In genomic region chr7:80273327-80273726, GRCh38 we compare ENCODE assay signal across 24 cellular contexts.
DNase-seq lines count a peak whose midpoint lies in the region; ATAC-seq, FAIRE-seq and TF ChIP-seq lines count a peak whose summit lies in the region.
"Had no signal": no experiment of that assay in that cellular context is flagged by ENCODE, and none has a peak within 500 bp of the region (broad histone marks: within the 10 kb centered on the region; RNA-seq: fewer than 3 reads in every experiment).

No MANE protein-coding gene starts in this region.

- H3K27ac ChIP-seq in mammary epithelial cell (ENCODE audit: insufficient read depth, low read depth, low read length) (no peak overlapping the region), keratinocyte (ENCODE audit: control insufficient read depth, insufficient read depth, low read length) (peak overlapping the region; percentile 49), thyroid gland (no peak overlapping the region)
- H3K27ac ChIP-seq in CD4-positive, alpha-beta T cell (ENCODE audit: low read depth, low read length), result no peak overlapping the region
- H3K27ac ChIP-seq: ascending aorta, parathyroid adenoma, upper lobe of right lung, WERI-Rb-1 had no signal

- ATAC-seq in HG03097 (IDR thresholded peaks at IDR 0.05; ENCODE audit: low FRiP score, unreplicated experiment) (no peak), mucosa of descending colon (no peak)
- ATAC-seq in CD4-positive, alpha-beta T cell (ENCODE audit: poor library complexity), result no peak
- ATAC-seq: T-helper 17 cell, upper lobe of right lung had no signal

- peaks cover 45% of the 10 kb centered on the region for H3K4me1 Mint-ChIP-seq in Calu3 (ENCODE audit: low read depth, unreplicated experiment)
- peaks cover 59% of the 10 kb centered on the region for H3K4me1 Mint-ChIP-seq in HFFc6 (ENCODE audit: low read depth)
- no peaks in the 10 kb centered on the region for H3K4me1 Mint-ChIP-seq in CD4-positive, alpha-beta T cell (ENCODE audit: low read depth)
- H3K4me1 Mint-ChIP-seq: IgD-negative memory B cell, naive B cell, T-helper 17 cell had no signal

- DNase-seq in Calu3 (no peak), HFFc6 (peak; percentile 46), mammary epithelial cell (peak; percentile 61), keratinocyte (ENCODE audit: low read depth, low spot score) (no peak), thyroid gland (no peak), mucosa of descending colon (no peak)
- DNase-seq in CD4-positive, alpha-beta T cell, result no peak
- DNase-seq: activated CD4-positive, alpha-beta memory T cell treated with anti-CD3 and anti-CD28 coated beads for 36 hours; activated naive CD4-positive, alpha-beta T cell; AML-193; head of caudate nucleus; naive B cell; NCI-H187; SHP77 treated with DMSO at 0.1 percent for 48 hours; stimulated activated CD4-positive, alpha-beta T cell treated with anti-CD3 and anti-CD28 coated beads, Interleukin-4, amount 100 ng/mL, for 1 hour; T-helper 17 cell; upper lobe of right lung; WERI-Rb-1 had no signal

- no peaks in the 10 kb centered on the region for H3K9me1 ChIP-seq in keratinocyte (ENCODE audit: control insufficient read depth, extremely low read depth, insufficient read depth, low read length)

- H3K27me3 Mint-ChIP-seq in Calu3 (ENCODE audit: unreplicated experiment) (no peaks in the 10 kb centered on the region), HFFc6 (ENCODE audit: insufficient read depth) (peaks cover 1% of the 10 kb centered on the region; the same call in 1 of the 2 replicates)
- no peaks in the 10 kb centered on the region for H3K27me3 Mint-ChIP-seq in CD4-positive, alpha-beta T cell
- H3K27me3 Mint-ChIP-seq: activated CD4-positive, alpha-beta memory T cell treated with anti-CD3 and anti-CD28 coated beads for 36 hours; dendritic cell treated with granulocyte-macrophage colony-stimulating factor and Interleukin-4, amounts not matched to agents 40 ng/mL and 50 ng/mL, for 4 days; IgD-negative memory B cell; naive B cell; T-helper 17 cell had no signal

- 52% methylated on average over 3 of the region's 3 CpGs for WGBS in mammary epithelial cell (ENCODE audit: low coverage, missing lambda C conversion rate)
- WGBS in thyroid gland, 2 donors, result 72 to 84% methylated on average over 3 of the region's 3 CpGs

- FAIRE-seq in keratinocyte (lab: Jason Lieb, UNC), result no peak
- FAIRE-seq: endothelial cell of umbilical vein had no signal

- intact Hi-C loops in Calu3 (cut with micrococcal nuclease; ENCODE audit: unreplicated experiment) (loop anchor here (10.0 kb wide), 1 partner anchor 111 kb away; no protein-coding TSS in a partner anchor), mammary epithelial cell (cut with micrococcal nuclease) (no loop called here), thyroid gland (cut with DNase I) (no loop called here), mucosa of descending colon (cut with DNase I, micrococcal nuclease) (no loop called here)
- intact Hi-C loops in CD4-positive, alpha-beta T cell (cut with DNase I, micrococcal nuclease), result no loop called here

- H3K4me3 Mint-ChIP-seq in Calu3 (ENCODE audit: low read depth, unreplicated experiment), result no peak overlapping the region
- H3K4me3 Mint-ChIP-seq in HFFc6, result peak overlapping the region; percentile 5; the same call in 1 of the 2 replicates
- no peak overlapping the region for H3K4me3 Mint-ChIP-seq in CD4-positive, alpha-beta T cell
- H3K4me3 Mint-ChIP-seq: activated CD4-positive, alpha-beta memory T cell treated with anti-CD3 and anti-CD28 coated beads for 36 hours; dendritic cell treated with granulocyte-macrophage colony-stimulating factor and Interleukin-4, amounts not matched to agents 40 ng/mL and 50 ng/mL, for 4 days; IgD-negative memory B cell; naive B cell; T-helper 17 cell had no signal

- H4K20me1 ChIP-seq in mammary epithelial cell (ENCODE audit: insufficient read depth, low read length) (no peaks in the 10 kb centered on the region), keratinocyte (ENCODE audit: control insufficient read depth, extremely low read depth, insufficient read depth, low read length) (no peaks in the 10 kb centered on the region)

- no peaks in the 10 kb centered on the region for H3K79me2 ChIP-seq in mammary epithelial cell (ENCODE audit: insufficient read depth, low read length)
- no peaks in the 10 kb centered on the region for H3K79me2 ChIP-seq in keratinocyte (ENCODE audit: control insufficient read depth, insufficient read depth, low read length)
- H3K79me2 ChIP-seq: parathyroid adenoma had no signal

- H3K9me3 Mint-ChIP-seq in Calu3 (ENCODE audit: low read depth, unreplicated experiment), result peaks cover 2% of the 10 kb centered on the region
- no peaks in the 10 kb centered on the region for H3K9me3 Mint-ChIP-seq in HFFc6
- no peaks in the 10 kb centered on the region for H3K9me3 Mint-ChIP-seq in CD4-positive, alpha-beta T cell
- H3K9me3 Mint-ChIP-seq: dendritic cell treated with granulocyte-macrophage colony-stimulating factor and Interleukin-4, amounts not matched to agents 40 ng/mL and 50 ng/mL, for 4 days; naive B cell had no signal

- dilution Hi-C loops in mammary epithelial cell (cut with HindIII; ENCODE audit: low sequenced_read_pairs) (no loop called here), keratinocyte (cut with MboI; ENCODE audit: extremely low pct_ligation_motif_present, low sequenced_read_pairs) (no loop called here)

- BruUV-seq in Calu3 (replicated peaks; lab: Mats Ljungman, UMichigan), result no TSS peak
- no TSS peak for BruUV-seq in mammary epithelial cell (replicated peaks; lab: Mats Ljungman, UMichigan)

- CTCF ChIA-PET in Calu3 (lab: Charles Lee), result no interaction called here
- CTCF ChIA-PET in mammary epithelial cell (lab: Charles Lee; ENCODE audit: low non-redundant PET), result no interaction called here
- CTCF ChIA-PET in CD4-positive, alpha-beta T cell (lab: Charles Lee), result no interaction called here

- H3K36me3 ChIP-seq in mammary epithelial cell (ENCODE audit: insufficient read depth, low read length), result no peaks in the 10 kb centered on the region
- no peaks in the 10 kb centered on the region for H3K36me3 ChIP-seq in keratinocyte (ENCODE audit: control insufficient read depth in 2 of 2, extremely low read depth in 1 of 2, insufficient read depth in 2 of 2, low read length in 2 of 2)
- no peaks in the 10 kb centered on the region for H3K36me3 ChIP-seq in thyroid gland
- H3K36me3 ChIP-seq in mucosa of descending colon (ENCODE audit: low read depth), result no peaks in the 10 kb centered on the region
- H3K36me3 ChIP-seq: ascending aorta, upper lobe of right lung, WERI-Rb-1 had no signal

- H3K27me3 ChIP-seq in mammary epithelial cell (ENCODE audit: insufficient read depth, low read length), result no peaks in the 10 kb centered on the region
- H3K27me3 ChIP-seq in keratinocyte (ENCODE audit: control insufficient read depth, extremely low read depth, insufficient read depth, low read length), result no peaks in the 10 kb centered on the region
- H3K27me3 ChIP-seq in thyroid gland, result no peaks in the 10 kb centered on the region
- H3K27me3 ChIP-seq in CD4-positive, alpha-beta T cell (ENCODE audit: control insufficient read depth, insufficient read depth, low read length), result no peaks in the 10 kb centered on the region
- H3K27me3 ChIP-seq: ascending aorta, upper lobe of right lung had no signal

- no peak for TF ChIP-seq POLR2A in thyroid gland (IDR thresholded peaks at IDR 0.05)

- in situ Hi-C loops in mammary epithelial cell (cut with MboI; ENCODE audit: low sequenced_read_pairs in 2 of 2), result no loop called here

- no peak overlapping the region for H2AFZ ChIP-seq in mammary epithelial cell (ENCODE audit: low read depth, low read length)
- H2AFZ ChIP-seq in keratinocyte (ENCODE audit: control insufficient read depth, low read length), result no peak overlapping the region
- H2AFZ ChIP-seq: parathyroid adenoma had no signal

- TF ChIP-seq CTCF in Calu3 (IDR thresholded peaks at IDR 0.05; ENCODE audit: unreplicated experiment) (no peak), HFFc6 (IDR thresholded peaks at IDR 0.05) (no peak; the same call in 1 of the 2 replicates), mammary epithelial cell (conservative IDR thresholded peaks at IDR 0.05 in 1 of 2, IDR thresholded peaks at IDR 0.05 in 1 of 2; ENCODE audit: extremely low read depth in 1 of 2, insufficient read depth in 1 of 2, low read depth in 1 of 2, low read length in 2 of 2) (no peak), keratinocyte (optimal IDR thresholded peaks at IDR 0.05 in 1 of 3, IDR thresholded peaks at IDR 0.05 in 1 of 3, conservative IDR thresholded peaks at IDR 0.05 in 1 of 3; ENCODE audit: extremely low read depth in 1 of 3, insufficient read depth in 2 of 3, low read length in 3 of 3) (no peak), thyroid gland (IDR thresholded peaks at IDR 0.05) (no peak), mucosa of descending colon (IDR thresholded peaks at IDR 0.05) (no peak)
- no peak for TF ChIP-seq CTCF in CD4-positive, alpha-beta T cell (IDR thresholded peaks at IDR 0.05)

- H3K4me2 ChIP-seq in mammary epithelial cell (ENCODE audit: insufficient read depth, low read depth, low read length) (no peak overlapping the region), keratinocyte (ENCODE audit: control insufficient read depth, extremely low read depth, insufficient read depth, low read depth, low read length) (peak overlapping the region; percentile 13)

- peaks cover 13% of the 10 kb centered on the region for H3K36me3 Mint-ChIP-seq in Calu3 (ENCODE audit: insufficient read depth, unreplicated experiment)
- no peaks in the 10 kb centered on the region for H3K36me3 Mint-ChIP-seq in HFFc6 (ENCODE audit: low read depth)
- no peaks in the 10 kb centered on the region for H3K36me3 Mint-ChIP-seq in CD4-positive, alpha-beta T cell (ENCODE audit: low read depth)
- H3K36me3 Mint-ChIP-seq: activated CD4-positive, alpha-beta memory T cell treated with anti-CD3 and anti-CD28 coated beads for 36 hours; IgD-negative memory B cell; naive B cell had no signal

- H3K4me3 ChIP-seq in mammary epithelial cell (replicated peaks in 1 of 3; ENCODE audit: insufficient read depth in 1 of 3, low read depth in 2 of 3, low read length in 3 of 3), result no peak overlapping the region
- H3K4me3 ChIP-seq in keratinocyte (ENCODE audit: control insufficient read depth in 2 of 3, extremely low read depth in 1 of 3, insufficient read depth in 2 of 3, low read depth in 1 of 3, low read length in 3 of 3), result no peak overlapping the region
- H3K4me3 ChIP-seq in thyroid gland (replicated peaks in 1 of 3), result no peak overlapping the region
- H3K4me3 ChIP-seq in mucosa of descending colon, result no peak overlapping the region
- H3K4me3 ChIP-seq: ascending aorta, upper lobe of right lung had no signal

- POLR2A ChIA-PET in CD4-positive, alpha-beta T cell (lab: Charles Lee), result no interaction called here

- peaks cover 13% of the 10 kb centered on the region for H3K4me1 ChIP-seq in mammary epithelial cell (ENCODE audit: insufficient read depth, low read length)
- H3K4me1 ChIP-seq in keratinocyte (ENCODE audit: control insufficient read depth, extremely low read depth, insufficient read depth, low read length), result peaks cover 35% of the 10 kb centered on the region
- peaks cover 0 to 12% of the 10 kb centered on the region in 2 donors for H3K4me1 ChIP-seq in thyroid gland
- peaks cover 6% of the 10 kb centered on the region for H3K4me1 ChIP-seq in mucosa of descending colon (ENCODE audit: low read depth)
- H3K4me1 ChIP-seq: ascending aorta, parathyroid adenoma had no signal

- H3K9ac ChIP-seq in mammary epithelial cell (ENCODE audit: insufficient read depth, low read length) (no peak overlapping the region), keratinocyte (ENCODE audit: control insufficient read depth, extremely low read depth, insufficient read depth, low read length) (no peak overlapping the region)
- H3K9ac ChIP-seq: parathyroid adenoma had no signal

- H3K9me3 ChIP-seq in mammary epithelial cell (replicated peaks; ENCODE audit: insufficient read depth, low read length) (no peaks in the 10 kb centered on the region), keratinocyte (ENCODE audit: control insufficient read depth, low read depth, low read length) (no peaks in the 10 kb centered on the region), thyroid gland (no peaks in the 10 kb centered on the region), mucosa of descending colon (no peaks in the 10 kb centered on the region)
- no peaks in the 10 kb centered on the region for H3K9me3 ChIP-seq in CD4-positive, alpha-beta T cell (ENCODE audit: control insufficient read depth, low read length)
- H3K9me3 ChIP-seq: ascending aorta, upper lobe of right lung had no signal

- H3K27ac Mint-ChIP-seq in Calu3 (ENCODE audit: unreplicated experiment) (peak overlapping the region; percentile 27), HFFc6 (peak overlapping the region; percentile 5; the same call in 1 of the 2 replicates)
- no peak overlapping the region for H3K27ac Mint-ChIP-seq in CD4-positive, alpha-beta T cell
- H3K27ac Mint-ChIP-seq: activated CD4-positive, alpha-beta memory T cell treated with anti-CD3 and anti-CD28 coated beads for 36 hours; dendritic cell treated with granulocyte-macrophage colony-stimulating factor and Interleukin-4, amounts not matched to agents 40 ng/mL and 50 ng/mL, for 4 days; IgD-negative memory B cell; naive B cell; T-helper 17 cell had no signal

Comparison
In these comparisons a context has a peak if more than half of its experiments do, and no peak if none do; other contexts are left out.
1. DNase-seq: peak in HFFc6 (single experiment) and mammary epithelial cell (single experiment); none in Calu3 (single experiment), keratinocyte (single experiment), thyroid gland (0 of 2), CD4-positive, alpha-beta T cell (0 of 10) and mucosa of descending colon (0 of 3).